In genomic region chr15:62254137-62254934, GRCh38 we compare ENCODE assay signal across 8 cellular contexts.
DNase-seq lines count a peak whose midpoint lies in the region; ATAC-seq and TF ChIP-seq lines count a peak whose summit lies in the region.

No MANE protein-coding gene starts in this region.

- 32 to 35% methylated on average over 11 of the region's 11 CpGs for WGBS in aorta, 2 donors

- peaks cover 13% of the 10 kb centered on the region for H3K27me3 Mint-ChIP-seq in GM23338 (ENCODE audit: insufficient read depth, low read depth, poor library complexity)
- H3K27me3 Mint-ChIP-seq in activated T-helper 1 cell treated with anti-CD3 and anti-CD28 coated beads, Interleukin-12 subunit alpha, Interleukin-12 subunit beta, Interleukin-2, Interleukin-4 antibody, amounts not matched to agents 30 ng/mL and 10 ng/mL and 1 ng/mL, durations not matched to agents 14 hours and 24 hours and 36 hours (ENCODE audit: insufficient read depth) = no peaks in the 10 kb centered on the region
- H3K27me3 Mint-ChIP-seq in progenitor cell of endocrine pancreas = peaks cover 15% of the 10 kb centered on the region

- BruUV-seq in OCI-LY7 (replicated peaks; lab: Mats Ljungman, UMichigan) = no TSS peak

- H3K4me1 Mint-ChIP-seq in GM23338 (peaks cover 6% of the 10 kb centered on the region; the same call in 1 of the 3 replicates), progenitor cell of endocrine pancreas (ENCODE audit: low read depth) (no peaks in the 10 kb centered on the region)
- H3K4me1 Mint-ChIP-seq in activated T-helper 1 cell treated with anti-CD3 and anti-CD28 coated beads, Interleukin-12 subunit alpha, Interleukin-12 subunit beta, Interleukin-2, Interleukin-4 antibody, amounts not matched to agents 30 ng/mL and 10 ng/mL and 1 ng/mL, durations not matched to agents 14 hours and 24 hours and 36 hours (ENCODE audit: low read depth) = no peaks in the 10 kb centered on the region

- CTCF ChIA-PET in OCI-LY7 (lab: Charles Lee; ENCODE audit: unreplicated experiment) = no interaction called here

- no peaks in the 10 kb centered on the region for H3K27me3 ChIP-seq in GM23338 (ENCODE audit: insufficient read depth)
- no peaks in the 10 kb centered on the region for H3K27me3 ChIP-seq in aorta (ENCODE audit: control insufficient read depth in 1 of 2, insufficient read depth in 2 of 2, low read length in 1 of 2)

- no peaks in the 10 kb centered on the region for H3K9me2 ChIP-seq in GM23338 (ENCODE audit: insufficient read depth)
- H3K9me2 ChIP-seq in OCI-LY7 (ENCODE audit: insufficient read depth, low read length) = no peaks in the 10 kb centered on the region

- H3K4me2 ChIP-seq in GM23338 (no peak overlapping the region), OCI-LY7 (ENCODE audit: low read length) (no peak overlapping the region)

- POLR2A ChIA-PET in OCI-LY7 (lab: Charles Lee) = interaction anchor here (0.7 kb wide), 1 partner anchor 102 kb away, joined by 4 read pairs; no protein-coding TSS in a partner anchor

- H3K36me3 Mint-ChIP-seq in GM23338 (ENCODE audit: low read depth) (peaks cover 6% of the 10 kb centered on the region; the same call in 1 of the 3 replicates), progenitor cell of endocrine pancreas (ENCODE audit: insufficient read depth) (no peaks in the 10 kb centered on the region)
- no peaks in the 10 kb centered on the region for H3K36me3 Mint-ChIP-seq in activated T-helper 1 cell treated with anti-CD3 and anti-CD28 coated beads, Interleukin-12 subunit alpha, Interleukin-12 subunit beta, Interleukin-2, Interleukin-4 antibody, amounts not matched to agents 30 ng/mL and 10 ng/mL and 1 ng/mL, durations not matched to agents 14 hours and 24 hours and 36 hours (ENCODE audit: low read depth)

- H3K27ac Mint-ChIP-seq in GM23338 (no peak overlapping the region), progenitor cell of endocrine pancreas (no peak overlapping the region)
- H3K27ac Mint-ChIP-seq in activated T-helper 1 cell treated with anti-CD3 and anti-CD28 coated beads, Interleukin-12 subunit alpha, Interleukin-12 subunit beta, Interleukin-2, Interleukin-4 antibody, amounts not matched to agents 30 ng/mL and 10 ng/mL and 1 ng/mL, durations not matched to agents 14 hours and 24 hours and 36 hours = no peak overlapping the region

- H3K36me3 ChIP-seq in GM23338 (ENCODE audit: insufficient read depth) = no peaks in the 10 kb centered on the region
- H3K36me3 ChIP-seq in OCI-LY7 (ENCODE audit: insufficient read depth, low read length) = no peaks in the 10 kb centered on the region
- H3K36me3 ChIP-seq in aorta (ENCODE audit: control insufficient read depth in 1 of 2, insufficient read depth in 2 of 2, low read length in 1 of 2) = no peaks in the 10 kb centered on the region

- no peaks in the 10 kb centered on the region for H3K4me1 ChIP-seq in GM23338 (ENCODE audit: insufficient read depth)
- H3K4me1 ChIP-seq in OCI-LY7 (ENCODE audit: insufficient read depth, low read length, poor library complexity, severe bottlenecking) = no peaks in the 10 kb centered on the region
- no peaks in the 10 kb centered on the region for H3K4me1 ChIP-seq in aorta (ENCODE audit: control insufficient read depth in 1 of 2, insufficient read depth in 2 of 2, low read length in 2 of 2)

- peak; percentile 66 to 82 for TF ChIP-seq CTCF in GM23338 (conservative IDR thresholded peaks at IDR 0.05; ENCODE audit: low read depth in 2 of 2)
- peak; percentile 87 for TF ChIP-seq CTCF in OCI-LY7 (conservative IDR thresholded peaks at IDR 0.05; ENCODE audit: low read length)
- TF ChIP-seq CTCF in progenitor cell of endocrine pancreas (IDR thresholded peaks at IDR 0.05; ENCODE audit: unreplicated experiment) = peak; percentile 90

- H2AFZ ChIP-seq in GM23338 = peak overlapping the region; percentile 78; the same call in 1 of the 2 replicates
- no peak overlapping the region for H2AFZ ChIP-seq in OCI-LY7 (ENCODE audit: low read length)

- peak; percentile 93 for ATAC-seq in GM23338
- no peak for ATAC-seq in aorta (ENCODE audit: low FRiP score)
- ATAC-seq in GM18858 (IDR thresholded peaks at IDR 0.05; ENCODE audit: unreplicated experiment) = no peak

- peaks cover 28% of the 10 kb centered on the region for H3K9me3 Mint-ChIP-seq in GM23338
- no peaks in the 10 kb centered on the region for H3K9me3 Mint-ChIP-seq in activated T-helper 1 cell treated with anti-CD3 and anti-CD28 coated beads, Interleukin-12 subunit alpha, Interleukin-12 subunit beta, Interleukin-2, Interleukin-4 antibody, amounts not matched to agents 30 ng/mL and 10 ng/mL and 1 ng/mL, durations not matched to agents 14 hours and 24 hours and 36 hours
- H3K9me3 Mint-ChIP-seq in progenitor cell of endocrine pancreas (ENCODE audit: low read depth) = no peaks in the 10 kb centered on the region

- H4K20me1 ChIP-seq in GM23338 (replicated peaks; ENCODE audit: insufficient read depth) (no peaks in the 10 kb centered on the region), OCI-LY7 (ENCODE audit: insufficient read depth, low read length) (no peaks in the 10 kb centered on the region)

- H3K27ac ChIP-seq in GM23338 (ENCODE audit: low read depth) (no peak overlapping the region), OCI-LY7 (ENCODE audit: low read depth, low read length, poor library complexity, severe bottlenecking) (no peak overlapping the region), aorta (ENCODE audit: low read depth in 1 of 2, low read length in 2 of 2) (no peak overlapping the region)

- DNase-seq in AG20443 (ENCODE audit: low spot score) (peak; percentile 75), GM23338 (ENCODE audit: low spot score) (peak; percentile 89), OCI-LY7 (ENCODE audit: low spot score) (peak; percentile 71), foreskin melanocyte (peak; percentile 29), progenitor cell of endocrine pancreas (ENCODE audit: low spot score, unreplicated experiment) (peak; percentile 78), aorta (peak; percentile 65 to 87)
- DNase-seq in activated T-helper 1 cell treated with anti-CD3 and anti-CD28 coated beads, Interleukin-12 subunit alpha, Interleukin-12 subunit beta, Interleukin-2, Interleukin-4 antibody, amounts not matched to agents 30 ng/mL and 10 ng/mL and 1 ng/mL, durations not matched to agents 14 hours and 24 hours and 36 hours (ENCODE audit: low spot score) = peak; percentile 38

- H3K79me2 ChIP-seq in GM23338 (replicated peaks; ENCODE audit: insufficient read depth) (no peaks in the 10 kb centered on the region), OCI-LY7 (ENCODE audit: insufficient read depth, low read depth, low read length) (no peaks in the 10 kb centered on the region)

- H3F3A ChIP-seq in GM23338 (replicated peaks; ENCODE audit: low read depth) = no peaks in the 10 kb centered on the region

- no peaks in the 10 kb centered on the region for H3K9me3 ChIP-seq in OCI-LY7 (ENCODE audit: low read length)
- peaks cover 1% of the 10 kb centered on the region for H3K9me3 ChIP-seq in aorta (ENCODE audit: control insufficient read depth, low read length)

- H3K4me3 Mint-ChIP-seq in GM23338 (no peak overlapping the region), progenitor cell of endocrine pancreas (ENCODE audit: low read depth) (no peak overlapping the region)
- H3K4me3 Mint-ChIP-seq in activated T-helper 1 cell treated with anti-CD3 and anti-CD28 coated beads, Interleukin-12 subunit alpha, Interleukin-12 subunit beta, Interleukin-2, Interleukin-4 antibody, amounts not matched to agents 30 ng/mL and 10 ng/mL and 1 ng/mL, durations not matched to agents 14 hours and 24 hours and 36 hours = no peak overlapping the region

- intact Hi-C loops in OCI-LY7 (cut with micrococcal nuclease; ENCODE audit: unreplicated experiment) = loop anchor here (10.0 kb wide), 1 partner anchor 380 kb away; no protein-coding TSS in a partner anchor
- intact Hi-C loops in activated T-helper 1 cell treated with anti-CD3 and anti-CD28 coated beads, Interleukin-12 subunit alpha, Interleukin-12 subunit beta, Interleukin-2, Interleukin-4 antibody, amounts not matched to agents 30 ng/mL and 10 ng/mL and 1 ng/mL, durations not matched to agents 14 hours and 24 hours and 36 hours (cut with micrococcal nuclease) = loop anchor here (1.0 to 10.0 kb wide), 3 partner anchors 130 to 382 kb away; no protein-coding TSS in a partner anchor
- intact Hi-C loops in aorta (cut with DNase I) = loop anchor here in 1 of 2 donors (10.0 kb wide), 1 partner anchor 180 kb away; no protein-coding TSS in a partner anchor

- H3K4me3 ChIP-seq in GM23338 = no peak overlapping the region
- no peak overlapping the region for H3K4me3 ChIP-seq in OCI-LY7 (ENCODE audit: low read depth, low read length, poor library complexity, severe bottlenecking)
- no peak overlapping the region for H3K4me3 ChIP-seq in aorta (ENCODE audit: low read length in 2 of 2)

TF ChIP-seq in GM23338, 12 proteins besides CTCF, POLR2A, EP300 and RAD21 (continues in another document):
- TF ChIP-seq ZNF331 (CRISPR knock-in tag; IDR thresholded peaks at IDR 0.05; ENCODE audit: low read depth) (no peak), ETS1 (IDR thresholded peaks at IDR 0.05) (no peak), JUNB (IDR thresholded peaks at IDR 0.05; ENCODE audit: unreplicated experiment) (no peak), NANOG (IDR thresholded peaks at IDR 0.05; ENCODE audit: borderline replicate concordance) (no peak), EZH2 (IDR thresholded peaks at IDR 0.05; ENCODE audit: low read depth, unreplicated experiment) (no peak), EZH2phosphoT487 (IDR thresholded peaks at IDR 0.05; ENCODE audit: unreplicated experiment) (no peak), POLR2AphosphoS5 (IDR thresholded peaks at IDR 0.05; ENCODE audit: low read depth) (no peak), ZNF114 (CRISPR knock-in tag; IDR thresholded peaks at IDR 0.05) (no peak)

Comparison
In these comparisons a context has a peak if more than half of its experiments do, and no peak if none do; other contexts are left out.
1. DNase-seq: peak in every context shown above with its lines; median percentile 89 in GM23338; 78 in progenitor cell of endocrine pancreas; 76 in aorta; 75 in AG20443; 71 in OCI-LY7; 38 in activated T-helper 1 cell treated with anti-CD3 and anti-CD28 coated beads, Interleukin-12 subunit alpha, Interleukin-12 subunit beta, Interleukin-2, Interleukin-4 antibody, amounts not matched to agents 30 ng/mL and 10 ng/mL and 1 ng/mL, durations not matched to agents 14 hours and 24 hours and 36 hours; 29 in foreskin melanocyte.